In genomic region chr3:126551839-126552687, GRCh38 we compare ENCODE assay signal across 21 cellular contexts. TPM values are rescaled to one million over a fixed set of nuclear protein-coding genes. Genes with fewer than 3 reads are reported as not detected.
DNase-seq lines count a peak whose midpoint lies in the region; ATAC-seq and TF ChIP-seq lines count a peak whose summit lies in the region.
"Had no signal": no experiment of that assay in that cellular context is flagged by ENCODE, and none has a peak within 500 bp of the region (broad histone marks: within the 10 kb centered on the region; RNA-seq: fewer than 3 reads in every experiment).

No MANE protein-coding gene starts in this region.

- WGBS in transverse colon (ENCODE audit: low coverage in 1 of 2), 2 donors, result 71% methylated on average over 11 of the region's 17 CpGs; no CpG with 5 or more reads in 1 of the 2 donors

- H3K4me3 ChIP-seq in lower lobe of right lung (no peak overlapping the region), transverse colon (no peak overlapping the region)
- H3K4me3 ChIP-seq: testis had no signal

- POLR2A ChIA-PET in HEK293T (lab: Yijun Ruan, JAX), result interaction anchor here (0.6 kb wide), 1 partner anchor 53 kb away, joined by 3 read pairs; no protein-coding TSS in a partner anchor

- TF ChIP-seq CTCF in lower lobe of right lung (IDR thresholded peaks at IDR 0.05) (no peak), transverse colon (IDR thresholded peaks at IDR 0.05) (no peak)

- no peak overlapping the region for H3K27ac ChIP-seq in lower lobe of right lung
- H3K27ac ChIP-seq in transverse colon, result no peak overlapping the region
- H3K27ac ChIP-seq: brain microvascular endothelial cell, testis had no signal

- no peaks in the 10 kb centered on the region for H3K9me3 Mint-ChIP-seq in effector memory CD8-positive, alpha-beta T cell
- H3K9me3 Mint-ChIP-seq: CD8-positive, alpha-beta memory T cell; naive thymus-derived CD4-positive, alpha-beta T cell had no signal

- H3K4me1 ChIP-seq in lower lobe of right lung, result no peaks in the 10 kb centered on the region
- no peaks in the 10 kb centered on the region for H3K4me1 ChIP-seq in transverse colon
- H3K4me1 ChIP-seq: testis had no signal

- H3K27me3 ChIP-seq in lower lobe of right lung (ENCODE audit: low read depth) (no peaks in the 10 kb centered on the region), transverse colon (no peaks in the 10 kb centered on the region)
- H3K27me3 ChIP-seq: testis had no signal

- in situ Hi-C loops in transverse colon (cut with MboI; ENCODE audit: low pct_ligation_motif_present in 1 of 4, low pct_unique_long_range_greater_than_20kb in 1 of 4, low sequenced_read_pairs in 3 of 4), result no loop called here

- peak; percentile 5 for DNase-seq in activated CD4-positive, alpha-beta T cell treated with anti-CD3 and anti-CD28 coated beads for 1 hour
- DNase-seq in activated CD4-positive, alpha-beta T cell treated with anti-CD3 and anti-CD28 coated beads, Interleukin-2, amount 50 U/mL, for 48 hours, result no peak
- DNase-seq in activated CD8-positive, alpha-beta memory T cell treated with anti-CD3 and anti-CD28 coated beads, Interleukin-2, amount 50 U/mL, for 48 hours, result peak; percentile 30
- DNase-seq in lower lobe of right lung (peak; percentile 20), transverse colon (peak; percentile 5), NCI-H1417 (lab: John Stamatoyannopoulos, UW) (no peak), HEK293T (ENCODE audit: extremely low spot score) (no peak)
- no peak for DNase-seq in effector memory CD8-positive, alpha-beta T cell
- DNase-seq: activated naive CD4-positive, alpha-beta T cell treated with anti-CD3 and anti-CD28 coated beads, Interleukin-2, amount 50 U/mL, for 16 hours; brain microvascular endothelial cell; CD8-positive, alpha-beta memory T cell; effector CD4-positive, alpha-beta T cell; GDM1; GOT3; hippocampal formation; left ventricle myocardium superior; NCI-H2081 treated with DMSO at 0.1 percent for 48 hours; NCI-H774; SW 1271; testis had no signal

- H3K36me3 ChIP-seq in lower lobe of right lung (no peaks in the 10 kb centered on the region), transverse colon (no peaks in the 10 kb centered on the region)
- H3K36me3 ChIP-seq: brain microvascular endothelial cell had no signal

- intact Hi-C loops in lower lobe of right lung (cut with DNase I) (no loop called here), transverse colon (cut with DNase I; ENCODE audit: low total_unique reads) (no loop called here)

- H3K9me3 ChIP-seq in lower lobe of right lung (no peaks in the 10 kb centered on the region), transverse colon (no peaks in the 10 kb centered on the region)
- H3K9me3 ChIP-seq: testis had no signal

- no peak for TF ChIP-seq EP300 in transverse colon (IDR thresholded peaks at IDR 0.05; ENCODE audit: low read depth)

- no peak for TF ChIP-seq POLR2A in transverse colon (IDR thresholded peaks at IDR 0.05)

- H3K4me3 Mint-ChIP-seq in effector memory CD8-positive, alpha-beta T cell, result no peak overlapping the region
- H3K4me3 Mint-ChIP-seq: CD8-positive, alpha-beta memory T cell; naive thymus-derived CD4-positive, alpha-beta T cell had no signal

- H3K27ac Mint-ChIP-seq in effector memory CD8-positive, alpha-beta T cell, result no peak overlapping the region
- H3K27ac Mint-ChIP-seq: CD8-positive, alpha-beta memory T cell; naive thymus-derived CD4-positive, alpha-beta T cell had no signal

- no peak for ATAC-seq in lower lobe of right lung
- no peak for ATAC-seq in effector memory CD8-positive, alpha-beta T cell (replicated peaks)
- ATAC-seq: naive thymus-derived CD4-positive, alpha-beta T cell had no signal

- H3K36me3 Mint-ChIP-seq in effector memory CD8-positive, alpha-beta T cell (ENCODE audit: insufficient read depth), result peaks cover 3% of the 10 kb centered on the region
- H3K36me3 Mint-ChIP-seq: CD8-positive, alpha-beta memory T cell; naive thymus-derived CD4-positive, alpha-beta T cell had no signal

- H3K27me3 Mint-ChIP-seq in effector memory CD8-positive, alpha-beta T cell, result peaks cover 19 to 47% of the 10 kb centered on the region in 2 donors

- CTCF ChIA-PET in HEK293T (lab: Yijun Ruan, JAX), result no interaction called here

- H3K4me1 Mint-ChIP-seq in effector memory CD8-positive, alpha-beta T cell (ENCODE audit: low read depth in 2 of 2), result no peaks in the 10 kb centered on the region
- H3K4me1 Mint-ChIP-seq: CD8-positive, alpha-beta memory T cell had no signal

TF ChIP-seq in HEK293T, 16 proteins besides CTCF, POLR2A, EP300 and RAD21:
- no peak for TF ChIP-seq FOXM1 (IDR thresholded peaks at IDR 0.05; ENCODE audit: borderline replicate concordance)
- no peak for TF ChIP-seq BHLHE40 (IDR thresholded peaks at IDR 0.05; ENCODE audit: borderline replicate concordance)
- TF ChIP-seq SUZ12 (IDR thresholded peaks at IDR 0.05), result no peak
- TF ChIP-seq ZNF384 (IDR thresholded peaks at IDR 0.05), result no peak
- no peak for TF ChIP-seq ELF4 (IDR thresholded peaks at IDR 0.05)
- no peak for TF ChIP-seq NFRKB (IDR thresholded peaks at IDR 0.05)
- TF ChIP-seq FOXA1 (IDR thresholded peaks at IDR 0.05), result no peak
- TF ChIP-seq TARDBP (IDR thresholded peaks at IDR 0.05), result no peak
- no peak for TF ChIP-seq L3MBTL2 (conservative IDR thresholded peaks at IDR 0.05)
- TF ChIP-seq LEF1 (IDR thresholded peaks at IDR 0.05; ENCODE audit: borderline replicate concordance), result no peak
- TF ChIP-seq SP1 (IDR thresholded peaks at IDR 0.05), result no peak

RNA-seq across cellular contexts. Expression of gene C3orf22, which starts 6.7 kb away (rescaled TPM):
- total RNA-seq in lower lobe of right lung (not detected), transverse colon (not detected)
- total RNA-seq: CD8-positive, alpha-beta memory T cell; left ventricle myocardium superior; naive thymus-derived CD4-positive, alpha-beta T cell had no signal

RNA-seq across cellular contexts. Expression of gene CHST13, which starts 28.1 kb away (rescaled TPM):
- 1.5 TPM for total RNA-seq in lower lobe of right lung
- 1 to 10 TPM in 3 of 4 donors, not detected in 1; 2.0 to 6.4 (median 4.9) TPM for total RNA-seq in transverse colon

RNA-seq across cellular contexts. Expression of gene UROC1, which starts 34.5 kb away (rescaled TPM):
- not detected for total RNA-seq in lower lobe of right lung
- total RNA-seq in transverse colon, result not detected
- total RNA-seq: CD8-positive, alpha-beta memory T cell; left ventricle myocardium superior; naive thymus-derived CD4-positive, alpha-beta T cell had no signal

Comparison
In these comparisons a context has a peak if more than half of its experiments do, and no peak if none do; other contexts are left out.
1. DNase-seq: peak in activated CD4-positive, alpha-beta T cell treated with anti-CD3 and anti-CD28 coated beads for 1 hour (single experiment), activated CD8-positive, alpha-beta memory T cell treated with anti-CD3 and anti-CD28 coated beads, Interleukin-2, amount 50 U/mL, for 48 hours (single experiment), lower lobe of right lung (single experiment) and transverse colon (single experiment); none in activated CD4-positive, alpha-beta T cell treated with anti-CD3 and anti-CD28 coated beads, Interleukin-2, amount 50 U/mL, for 48 hours (0 of 2), effector memory CD8-positive, alpha-beta T cell (0 of 3), NCI-H1417 (0 of 3) and HEK293T (single experiment).